ENCODE assay signal across 8 cellular contexts in the genomic region with DNA sequence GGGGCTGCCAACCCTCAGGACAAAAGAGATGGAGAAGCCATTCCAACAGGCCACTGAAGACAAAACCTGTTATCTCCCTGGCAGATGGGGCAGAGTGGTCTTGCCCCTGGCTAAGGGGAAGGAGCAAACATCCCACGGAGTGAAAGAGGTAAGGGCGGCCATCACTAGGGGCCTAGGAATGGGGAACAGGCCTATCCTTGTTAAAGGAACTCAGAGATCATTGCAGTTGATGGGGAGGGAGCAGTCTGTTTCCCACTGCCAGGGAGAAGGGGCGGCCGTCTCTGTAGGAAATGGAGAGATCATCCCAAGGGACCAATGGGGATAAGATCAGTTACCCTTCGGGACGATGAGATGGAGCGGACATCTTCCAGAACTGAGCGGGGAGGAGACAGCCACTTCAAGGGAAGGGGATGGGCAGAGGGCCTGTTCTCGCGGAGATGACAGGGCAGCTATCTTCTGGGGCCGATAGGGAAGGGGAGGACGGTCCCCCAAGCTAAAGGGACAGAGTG. TPM values are rescaled to one million over a fixed set of nuclear protein-coding genes. Genes with fewer than 3 reads are reported as not detected.
DNase-seq lines count a peak whose midpoint lies in the region; ATAC-seq and TF ChIP-seq lines count a peak whose summit lies in the region.

No MANE protein-coding gene starts in this region.

- WGBS in mesendoderm (ENCODE audit: extremely low coverage, insufficient coverage, low lambda C conversion rate), result no CpG with 5 or more reads among the region's 12 CpGs

- no peak overlapping the region for H3K4ac ChIP-seq in mesendoderm (ENCODE audit: low read depth, low read length)

- peak overlapping the region; percentile 70 for H3K56ac ChIP-seq in mesendoderm (ENCODE audit: low read length)

- peak overlapping the region; percentile 99 to 100 (median 99) for H3K4me3 Mint-ChIP-seq in brain

- no peak overlapping the region for H2BK120ac ChIP-seq in mesendoderm (ENCODE audit: low read depth, low read length)

- H3K9ac ChIP-seq in mesendoderm (ENCODE audit: low read length), result peak overlapping the region; percentile 50

- H4K5ac ChIP-seq in mesendoderm (ENCODE audit: low read length), result no peak overlapping the region

- H3K9me3 ChIP-seq in vagina, result no peaks in the 10 kb centered on the region

- no peak overlapping the region for H3K27ac ChIP-seq in mesendoderm (ENCODE audit: low read depth, low read length)
- H3K27ac ChIP-seq in vagina, result peak overlapping the region; percentile 83

- H3K27ac Mint-ChIP-seq in brain, result peak overlapping the region; percentile 91 to 99 (median 99)

- H3K27me3 ChIP-seq in mesendoderm (ENCODE audit: insufficient read depth, low read length, poor library complexity), result no peaks in the 10 kb centered on the region
- no peaks in the 10 kb centered on the region for H3K27me3 ChIP-seq in vagina

- H3K36me3 ChIP-seq in mesendoderm (ENCODE audit: control insufficient read depth, insufficient read depth, low read length) (peaks cover 16% of the 10 kb centered on the region), vagina (peaks cover 0 to 31% of the 10 kb centered on the region in 2 donors)

- H3K18ac ChIP-seq in mesendoderm (ENCODE audit: low read length), result no peak overlapping the region

- H4K8ac ChIP-seq in mesendoderm (ENCODE audit: low read depth, low read length), result no peak overlapping the region

- peaks cover 13% of the 10 kb centered on the region for H3K79me2 ChIP-seq in mesendoderm (ENCODE audit: control insufficient read depth, insufficient read depth, low read length)

- H3K4me1 ChIP-seq in mesendoderm (ENCODE audit: control insufficient read depth, low read depth, low read length) (peaks cover 2% of the 10 kb centered on the region), vagina (peaks cover 21% of the 10 kb centered on the region)

- H3K27me3 Mint-ChIP-seq in brain, result peaks cover 16% of the 10 kb centered on the region

- peaks cover 41% of the 10 kb centered on the region for H3K4me1 Mint-ChIP-seq in brain

- peaks cover 15% of the 10 kb centered on the region for H3K79me1 ChIP-seq in mesendoderm (ENCODE audit: low read length)

- H3K23ac ChIP-seq in mesendoderm (ENCODE audit: low read length), result no peak overlapping the region

- TF ChIP-seq POLR2A in vagina (IDR thresholded peaks at IDR 0.05), result no peak

- H3K4me3 ChIP-seq in mesendoderm (ENCODE audit: low read length) (peak overlapping the region; percentile 16), vagina (peak overlapping the region; percentile 96)

- peak overlapping the region; percentile 67 for H3K4me2 ChIP-seq in mesendoderm (ENCODE audit: low read length)

- no peak for TF ChIP-seq CTCF in brain (conservative IDR thresholded peaks at IDR 0.05)
- no peak for TF ChIP-seq CTCF in vagina (IDR thresholded peaks at IDR 0.05)

- peaks cover 0 to 2% (median 0%) of the 10 kb centered on the region in 5 experiments for H3K9me3 Mint-ChIP-seq in brain

- intact Hi-C loops in Right ventricle myocardium inferior (cut with DNase I) (no loop called here), cardiac septum (cut with DNase I) (loop anchor here (1.0 kb wide), 2 partner anchors 21 to 34 kb away; partner anchors contain the start of genes E2F4 and FHOD1), vagina (cut with DNase I) (no loop called here)

- ATAC-seq in Right ventricle myocardium inferior, result peak; percentile 3

- peaks cover 16% of the 10 kb centered on the region for H3K36me3 Mint-ChIP-seq in brain

- H2BK15ac ChIP-seq in mesendoderm (replicated peaks; ENCODE audit: low read depth), result no peak overlapping the region

- DNase-seq in Right ventricle myocardium inferior (ENCODE audit: missing footprints) (no peak), cardiac septum (ENCODE audit: low spot score) (no peak), mesendoderm (no peak), vagina (ENCODE audit: extremely low spot score in 2 of 2) (no peak), epidermal melanocyte (ENCODE audit: insufficient read length, low spot score) (no peak), GF-D8 (lab: John Stamatoyannopoulos, UW) (no peak), amygdala (lab: John Stamatoyannopoulos, UW) (no peak)

- no peak overlapping the region for H2BK5ac ChIP-seq in mesendoderm (ENCODE audit: low read length)

- no peak overlapping the region for H2AK5ac ChIP-seq in mesendoderm (ENCODE audit: low read length)

RNA-seq across cellular contexts. Expression of gene TMEM208, which starts 0.6 kb away (rescaled TPM):
- 12.5 TPM for total RNA-seq in Right ventricle myocardium inferior
- total RNA-seq in cardiac septum, result 16.3 TPM
- polyA plus RNA-seq in brain (ENCODE audit: insufficient read depth, low read depth, low replicate concordance), result 80.3 TPM
- polyA plus RNA-seq in mesendoderm (2013, experiment 1 of 2), result 37.1 TPM
- 34.1 TPM for polyA plus RNA-seq in mesendoderm (2013, experiment 2 of 2)
- 48.9 TPM for total RNA-seq in vagina

RNA-seq across cellular contexts. Expression of gene FHOD1, which starts 20.9 kb away (rescaled TPM):
- total RNA-seq in Right ventricle myocardium inferior (15.3 TPM), cardiac septum (33.4 TPM), vagina (17.2 TPM)
- 5.4 TPM for polyA plus RNA-seq in brain (ENCODE audit: insufficient read depth, low read depth, low replicate concordance)
- polyA plus RNA-seq in mesendoderm (2013, experiment 1 of 2), result 37.1 TPM
- polyA plus RNA-seq in mesendoderm (2013, experiment 2 of 2), result 37.3 TPM

RNA-seq across cellular contexts. Expression of gene SLC9A5, which starts 22.4 kb away (rescaled TPM):
- total RNA-seq in Right ventricle myocardium inferior (0.84 TPM), cardiac septum (1.1 TPM), vagina (0.49 TPM)
- 0.90 TPM for polyA plus RNA-seq in brain (ENCODE audit: insufficient read depth, low read depth, low replicate concordance)
- polyA plus RNA-seq in mesendoderm (2013, experiment 1 of 2), result 1.1 TPM
- polyA plus RNA-seq in mesendoderm (2013, experiment 2 of 2), result 0.95 TPM

RNA-seq across cellular contexts. Expression of gene ELMO3, which starts 27.4 kb away (rescaled TPM):
- total RNA-seq in Right ventricle myocardium inferior (0.89 TPM), cardiac septum (0.92 TPM), vagina (21.6 TPM)
- 6.5 TPM for polyA plus RNA-seq in brain (ENCODE audit: insufficient read depth, low read depth, low replicate concordance)
- polyA plus RNA-seq in mesendoderm (2013, experiment 1 of 2), result 2.1 TPM
- polyA plus RNA-seq in mesendoderm (2013, experiment 2 of 2), result 2.1 TPM

RNA-seq across cellular contexts. Expression of gene E2F4, which starts 34.4 kb away (rescaled TPM):
- 36.9 TPM for total RNA-seq in Right ventricle myocardium inferior
- total RNA-seq in cardiac septum, result 34.4 TPM
- 30.8 TPM for polyA plus RNA-seq in brain (ENCODE audit: insufficient read depth, low read depth, low replicate concordance)
- polyA plus RNA-seq in mesendoderm (2013, experiment 1 of 2), result 55.3 TPM
- polyA plus RNA-seq in mesendoderm (2013, experiment 2 of 2), result 56.0 TPM
- 78.1 TPM for total RNA-seq in vagina
